Comparison of ENCODE assay signal across 1 cellular context in the genomic region with DNA sequence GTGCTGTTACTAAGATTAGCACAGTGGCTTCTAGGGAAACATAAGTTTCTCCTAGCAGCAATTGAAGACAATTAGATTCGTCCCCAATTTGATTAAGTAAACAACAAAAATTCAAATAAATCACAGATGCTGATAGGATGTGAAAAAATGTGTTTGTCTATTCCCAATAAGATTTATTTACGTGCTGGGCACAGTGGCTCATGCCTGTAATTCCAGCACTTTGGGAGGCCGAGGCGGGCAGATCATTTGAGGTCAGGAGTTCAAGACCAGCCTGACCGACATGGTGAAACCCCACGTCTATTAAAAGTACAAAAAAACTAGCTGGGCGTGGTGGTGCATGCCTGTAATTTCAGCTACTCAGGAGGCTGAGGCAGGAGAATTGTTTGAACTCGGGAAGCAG.
TF ChIP-seq lines count a peak whose summit lies in the region.
"Not testable (repeated sequence)": the region's sequence is repeated elsewhere in the genome, so short reads cannot be mapped to it uniquely, and the experiment has no call there.

No MANE protein-coding gene starts in this region.

TF ChIP-seq in A549, 52 proteins besides CTCF, POLR2A, EP300 and RAD21 (continued from another document):
- TF ChIP-seq MAX (IDR thresholded peaks at IDR 0.05) (peak; percentile 36; the same call in 1 of the 2 replicates), RARB (CRISPR knock-in tag; IDR thresholded peaks at IDR 0.05) (peak; percentile 93), JUNB (IDR thresholded peaks at IDR 0.05) (0 out of 2 replicates have a peak, but pooled peaks have one; percentile 14), FOSL2 (CRISPR knock-in tag; IDR thresholded peaks at IDR 0.05) (peak; percentile 58)
- not testable (repeated sequence) for TF ChIP-seq FOSL2 (IDR thresholded peaks at IDR 0.05)
